Comparison of ENCODE assay signal across 8 cellular contexts in genomic region chr19:18435848-18436631, GRCh38. TPM values are rescaled to one million over a fixed set of nuclear protein-coding genes. Genes with fewer than 3 reads are reported as not detected.
A peak's percentile ranks its signal among the peaks of the same experiment; 100 is the strongest.
DNase-seq lines count a peak whose midpoint lies in the region; ATAC-seq and TF ChIP-seq lines count a peak whose summit lies in the region.
"Had no signal": no experiment of that assay in that cellular context is flagged by ENCODE, and none has a peak within 500 bp of the region (broad histone marks: within the 10 kb centered on the region; RNA-seq: fewer than 3 reads in every experiment).

No MANE protein-coding gene starts in this region.

- peaks cover 16% of the 10 kb centered on the region for H3K4me1 Mint-ChIP-seq in Calu3 (ENCODE audit: low read depth, unreplicated experiment)

- TF ChIP-seq CTCF in Calu3 (IDR thresholded peaks at IDR 0.05; ENCODE audit: unreplicated experiment), result no peak
- no peak for TF ChIP-seq CTCF in Loucy (conservative IDR thresholded peaks at IDR 0.05; ENCODE audit: low read length)
- TF ChIP-seq CTCF in choroid plexus epithelial cell (conservative IDR thresholded peaks at IDR 0.05; ENCODE audit: low read depth, low read length), result no peak
- TF ChIP-seq CTCF in osteoblast (IDR thresholded peaks at IDR 0.05; ENCODE audit: extremely low read depth, low read depth, low read length), result no peak
- TF ChIP-seq CTCF in dorsolateral prefrontal cortex (IDR thresholded peaks at IDR 0.05 in 54 of 56, conservative IDR thresholded peaks at IDR 0.05 in 2 of 56; ENCODE audit: low read depth in 1 of 56, partially characterized antibody in 56 of 56), result no peak

- H3K9me3 Mint-ChIP-seq in Calu3 (ENCODE audit: low read depth, unreplicated experiment), result no peaks in the 10 kb centered on the region

- H3K4me3 Mint-ChIP-seq in Calu3 (ENCODE audit: low read depth, unreplicated experiment), result peak overlapping the region; percentile 72

- H3K4me3 ChIP-seq in Loucy (ENCODE audit: low read length, poor library complexity, severe bottlenecking), result peak overlapping the region; percentile 75
- peak overlapping the region; percentile 81 for H3K4me3 ChIP-seq in choroid plexus epithelial cell (ENCODE audit: low read depth, low read length)
- no peak overlapping the region for H3K4me3 ChIP-seq in osteoblast (ENCODE audit: insufficient read depth, low read length)
- peak overlapping the region in 19 of 59 donors; percentile 10 to 72 (median 66) for H3K4me3 ChIP-seq in dorsolateral prefrontal cortex

- peak overlapping the region; percentile 69 for H3K9ac ChIP-seq in Loucy (ENCODE audit: low read depth, low read length, poor library complexity, severe bottlenecking)

- no peak for ATAC-seq in GM21447 (IDR thresholded peaks at IDR 0.05; ENCODE audit: unreplicated experiment)

- H3K4me2 ChIP-seq in Loucy (ENCODE audit: low read depth, low read length, poor library complexity, severe bottlenecking) (peak overlapping the region; percentile 94), osteoblast (ENCODE audit: insufficient read depth, low read length) (peak overlapping the region; percentile 77)

- H3K79me2 ChIP-seq in Loucy (ENCODE audit: insufficient read depth, low read length) (no peaks in the 10 kb centered on the region), osteoblast (ENCODE audit: insufficient read depth, low read length) (no peaks in the 10 kb centered on the region)

- H2AFZ ChIP-seq in Loucy (ENCODE audit: low read length), result no peak overlapping the region
- no peak overlapping the region for H2AFZ ChIP-seq in osteoblast (ENCODE audit: low read length)

- H3K27ac Mint-ChIP-seq in Calu3 (ENCODE audit: unreplicated experiment), result no peak overlapping the region

- no peaks in the 10 kb centered on the region for H3K9me2 ChIP-seq in Loucy (replicated peaks; ENCODE audit: low read depth, low read length)

- BruUV-seq in Calu3 (replicated peaks; lab: Mats Ljungman, UMichigan), result no TSS peak

- peaks cover 8% of the 10 kb centered on the region; the same call in 1 of the 2 replicates for H3F3A ChIP-seq in Loucy (ENCODE audit: low read depth)

- CTCF ChIA-PET in Calu3 (lab: Charles Lee), result no interaction called here

- H3K9me3 ChIP-seq in Loucy (ENCODE audit: insufficient read depth, low read depth, low read length), result no peaks in the 10 kb centered on the region
- H3K9me3 ChIP-seq in osteoblast (ENCODE audit: low read depth, low read length), result no peaks in the 10 kb centered on the region
- H3K9me3 ChIP-seq: ascending aorta had no signal

- H3K27ac ChIP-seq in osteoblast (ENCODE audit: low read depth, low read length) (no peak overlapping the region), dorsolateral prefrontal cortex (peak overlapping the region in 3 of 59 donors; percentile 48 to 81 (median 64))

- H4K20me1 ChIP-seq in Loucy (ENCODE audit: insufficient read depth, low read length, poor library complexity, severe bottlenecking) (no peaks in the 10 kb centered on the region), osteoblast (ENCODE audit: insufficient read depth, low read length) (peaks cover 23% of the 10 kb centered on the region)

- H3K27me3 ChIP-seq in Loucy (ENCODE audit: insufficient read depth, low read length, poor library complexity, severe bottlenecking), result no peaks in the 10 kb centered on the region
- no peaks in the 10 kb centered on the region for H3K27me3 ChIP-seq in osteoblast (ENCODE audit: insufficient read depth, low read length)
- H3K27me3 ChIP-seq in dorsolateral prefrontal cortex, result peaks cover 0 to 15% (median 0%) of the 10 kb centered on the region in 45 donors
- H3K27me3 ChIP-seq: ascending aorta had no signal

- H3K36me3 ChIP-seq in Loucy (ENCODE audit: insufficient read depth, low read length) (no peaks in the 10 kb centered on the region), osteoblast (ENCODE audit: insufficient read depth, low read length) (peaks cover 11% of the 10 kb centered on the region)

- H3K4me1 ChIP-seq in Loucy (ENCODE audit: insufficient read depth, low read length, poor library complexity, severe bottlenecking) (peaks cover 7% of the 10 kb centered on the region), osteoblast (ENCODE audit: insufficient read depth, low read length) (peaks cover 22% of the 10 kb centered on the region)

- intact Hi-C loops in Calu3 (cut with micrococcal nuclease; ENCODE audit: unreplicated experiment), result no loop called here
- intact Hi-C loops in dorsolateral prefrontal cortex (cut with DNase I), result no loop called here

- no peaks in the 10 kb centered on the region for H3K27me3 Mint-ChIP-seq in Calu3 (ENCODE audit: unreplicated experiment)

- DNase-seq in Calu3 (no peak), choroid plexus epithelial cell (ENCODE audit: low read depth) (no peak), osteoblast (ENCODE audit: insufficient read length, low spot score, missing footprints) (peak; percentile 88), middle frontal gyrus (ENCODE audit: extremely low spot score, low spot score) (no peak), dorsolateral prefrontal cortex (no peak)

- peaks cover 56% of the 10 kb centered on the region for H3K36me3 Mint-ChIP-seq in Calu3 (ENCODE audit: insufficient read depth, unreplicated experiment)

RNA-seq across cellular contexts. Expression of gene ISYNA1, which starts 1.9 kb away (rescaled TPM):
- total RNA-seq in Calu3 (2022), result 94.9 and 114 TPM in 2 replicates
- total RNA-seq in osteoblast, result 7.7 and 8.0 TPM in 2 replicates
- 100 to 1,000 TPM in 1 of 120 experiments, 10 to 100 TPM in 118, 1 to 10 TPM in 1; 7.4 to 118 (median 26.3) TPM for total RNA-seq in dorsolateral prefrontal cortex

RNA-seq across cellular contexts. Expression of gene SSBP4, which starts 16.8 kb away (rescaled TPM):
- 38.8 and 51.5 TPM in 2 replicates for total RNA-seq in Calu3 (2022)
- 77.8 and 90.8 TPM in 2 replicates for total RNA-seq in osteoblast
- 100 to 1,000 TPM in 39 of 120 experiments, 10 to 100 TPM in 81; 42.5 to 168 (median 93.8) TPM for total RNA-seq in dorsolateral prefrontal cortex

RNA-seq across cellular contexts. Expression of gene LRRC25, which starts 38.6 kb away (rescaled TPM):
- total RNA-seq in Calu3 (2022) (not detected in 2 replicates), osteoblast (0.88 and 1.1 TPM in 2 replicates), dorsolateral prefrontal cortex (10 to 100 TPM in 1 of 120 experiments, 1 to 10 TPM in 99, under 1 TPM in 19, not detected in 1; 0.44 to 11.8 (median 1.8) TPM)

RNA-seq across cellular contexts. Expression of gene GDF15, which starts 50.1 kb away (rescaled TPM):
- total RNA-seq in Calu3 (2022) (56.6 and 80.3 TPM in 2 replicates), osteoblast (61.6 and 74.2 TPM in 2 replicates), dorsolateral prefrontal cortex (1 to 10 TPM in 56 of 120 experiments, under 1 TPM in 35, not detected in 29; 0.43 to 7.1 (median 1.2) TPM)
